17 cellular contexts compared by ENCODE assay signal in the genomic region with DNA sequence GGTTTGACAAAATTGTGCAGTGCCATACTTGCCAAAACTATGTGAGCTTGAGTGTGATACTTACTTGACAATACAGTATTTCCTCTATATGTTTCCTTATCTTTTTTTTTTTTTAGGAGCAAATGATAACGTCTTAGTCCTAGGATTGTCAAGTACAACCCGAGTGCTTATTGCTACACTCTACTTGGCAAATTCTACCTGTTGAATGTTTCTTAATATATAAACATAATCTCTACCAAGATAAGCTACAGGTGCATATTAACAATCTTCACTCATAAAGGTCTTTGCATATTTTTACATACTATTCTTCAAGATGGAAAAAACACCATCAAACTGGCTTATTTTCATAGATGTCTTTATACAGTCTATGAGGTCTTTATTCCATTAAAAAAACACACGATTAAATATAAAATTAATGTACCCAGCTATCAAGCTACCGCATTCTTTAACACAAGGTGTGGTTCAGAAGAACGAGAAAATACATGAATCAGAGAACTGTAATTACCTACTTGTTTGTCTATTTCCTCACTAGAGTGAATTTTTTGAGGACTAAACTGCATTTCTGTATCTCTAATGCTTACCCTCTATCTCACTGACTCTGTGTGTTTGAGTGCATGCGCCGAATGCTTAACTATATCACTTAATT.
DNase-seq lines count a peak whose midpoint lies in the region; ATAC-seq, FAIRE-seq and TF ChIP-seq lines count a peak whose summit lies in the region.
"Had no signal": no experiment of that assay in that cellular context is flagged by ENCODE, and none has a peak within 500 bp of the region (broad histone marks: within the 10 kb centered on the region; RNA-seq: fewer than 3 reads in every experiment).

No MANE protein-coding gene starts in this region.

- TF ChIP-seq EP300 in stomach (IDR thresholded peaks at IDR 0.05): no peak

- no peaks in the 10 kb centered on the region for H3K79me2 ChIP-seq in hepatocyte

- intact Hi-C loops in stomach (cut with DNase I; ENCODE audit: low total_unique reads): loop anchor here (10.0 kb wide), 1 partner anchor 703 kb away; no protein-coding TSS in a partner anchor

- no peak for ATAC-seq in T-cell (replicated peaks in 1 of 4)

- WGBS in hepatocyte (ENCODE audit: low lambda C conversion rate, missing lambda C conversion rate): 82% methylated on average over 7 of the region's 7 CpGs
- 25 to 51% (median 48%) methylated on average over 7 of the region's 7 CpGs for WGBS in stomach, 5 donors

- no peaks in the 10 kb centered on the region for H3K9me2 ChIP-seq in hepatocyte (replicated peaks; ENCODE audit: insufficient read depth)

- no peaks in the 10 kb centered on the region for H4K20me1 ChIP-seq in hepatocyte (ENCODE audit: insufficient read depth, poor library complexity, severe bottlenecking)

- CTCF ChIA-PET in T-cell (lab: Charles Lee): no interaction called here

- TF ChIP-seq POLR2A in stomach (IDR thresholded peaks at IDR 0.05): no peak

- H3K4me2 ChIP-seq in hepatocyte: peak overlapping the region; percentile 90

- peaks cover 7% of the 10 kb centered on the region for H3K27me3 ChIP-seq in hepatocyte
- peaks cover 0 to 24% (median 3%) of the 10 kb centered on the region in 3 donors for H3K27me3 ChIP-seq in stomach
- H3K27me3 ChIP-seq: uterus had no signal

- H3K9me3 ChIP-seq in hepatocyte (ENCODE audit: low read depth) (no peaks in the 10 kb centered on the region), stomach (no peaks in the 10 kb centered on the region)
- H3K9me3 ChIP-seq: BE2C, uterus had no signal

- peak overlapping the region; percentile 56 to 73 (median 60) for H3K4me3 Mint-ChIP-seq in T-cell

- no peak for DNase-seq in T-cell
- no peak for DNase-seq in hepatocyte (ENCODE audit: low spot score)
- no peak for DNase-seq in stomach
- DNase-seq in T1000 (lab: John Stamatoyannopoulos, UW): no peak
- DNase-seq in NCI-H2107 (lab: John Stamatoyannopoulos, UW): no peak
- no peak for DNase-seq in stimulated activated naive CD4-positive, alpha-beta T cell (lab: John Stamatoyannopoulos, UW)
- DNase-seq: activated CD4-positive, alpha-beta T cell treated with anti-CD3 and anti-CD28 coated beads for 1 hour; amniotic stem cell; BE2C; effector memory CD4-positive, alpha-beta T cell; midbrain; NCI-H1105 treated with DMSO at 0.1 percent for 48 hours; uterus had no signal

- POLR2A ChIA-PET in T-cell (lab: Charles Lee): no interaction called here

- H3K27ac ChIP-seq in hepatocyte: peak overlapping the region; percentile 69
- H3K27ac ChIP-seq in stomach: peak overlapping the region; percentile 78 to 95 (median 87)
- H3K27ac ChIP-seq: SK-N-MC, uterus had no signal

- peak overlapping the region in 1 of 2 donors; percentile 77 for H3K27ac Mint-ChIP-seq in T-cell
- H3K27ac Mint-ChIP-seq: stimulated activated memory B cell treated with anti-CD40 and anti-IgM and Interleukin-4, amounts not matched to agents 10 μg/mL and 1 μg/mL and 100 μg/mL, for 72 hours had no signal

- peaks cover 13 to 35% of the 10 kb centered on the region in 2 donors for H3K27me3 Mint-ChIP-seq in T-cell

- H3K9me3 Mint-ChIP-seq in T-cell: no peaks in the 10 kb centered on the region
- H3K9me3 Mint-ChIP-seq: central memory CD8-positive, alpha-beta T cell; stimulated activated memory B cell treated with anti-CD40 and anti-IgM and Interleukin-4, amounts not matched to agents 10 μg/mL and 1 μg/mL and 100 μg/mL, for 72 hours had no signal

- H2AFZ ChIP-seq in hepatocyte: peak overlapping the region; percentile 64

- TF ChIP-seq CTCF in hepatocyte (IDR thresholded peaks at IDR 0.05; ENCODE audit: poor library complexity) (no peak), stomach (IDR thresholded peaks at IDR 0.05) (no peak)

- H3K36me3 Mint-ChIP-seq in T-cell: no peaks in the 10 kb centered on the region
- H3K36me3 Mint-ChIP-seq: stimulated activated memory B cell treated with anti-CD40 and anti-IgM and Interleukin-4, amounts not matched to agents 10 μg/mL and 1 μg/mL and 100 μg/mL, for 72 hours had no signal

- no peaks in the 10 kb centered on the region for H3K4me1 ChIP-seq in hepatocyte (ENCODE audit: insufficient read depth)
- H3K4me1 ChIP-seq in stomach: peaks cover 11 to 27% (median 15%) of the 10 kb centered on the region in 4 donors
- H3K4me1 ChIP-seq: BE2C, uterus had no signal

- peak; percentile 11 for FAIRE-seq in G401.6 (lab: Jason Lieb, UNC)

- H3K36me3 ChIP-seq in hepatocyte (replicated peaks; ENCODE audit: insufficient read depth, low read depth) (no peaks in the 10 kb centered on the region), stomach (no peaks in the 10 kb centered on the region)
- H3K36me3 ChIP-seq: BE2C, uterus had no signal

- H3K4me3 ChIP-seq in hepatocyte (no peak overlapping the region), stomach (peak overlapping the region in 1 of 4 donors; percentile 54)
- H3K4me3 ChIP-seq: SK-N-MC, uterus had no signal

- H3K4me1 Mint-ChIP-seq in T-cell: peaks cover 6 to 12% (median 9%) of the 10 kb centered on the region in 3 donors
- H3K4me1 Mint-ChIP-seq: central memory CD8-positive, alpha-beta T cell had no signal
